In the genomic region with DNA sequence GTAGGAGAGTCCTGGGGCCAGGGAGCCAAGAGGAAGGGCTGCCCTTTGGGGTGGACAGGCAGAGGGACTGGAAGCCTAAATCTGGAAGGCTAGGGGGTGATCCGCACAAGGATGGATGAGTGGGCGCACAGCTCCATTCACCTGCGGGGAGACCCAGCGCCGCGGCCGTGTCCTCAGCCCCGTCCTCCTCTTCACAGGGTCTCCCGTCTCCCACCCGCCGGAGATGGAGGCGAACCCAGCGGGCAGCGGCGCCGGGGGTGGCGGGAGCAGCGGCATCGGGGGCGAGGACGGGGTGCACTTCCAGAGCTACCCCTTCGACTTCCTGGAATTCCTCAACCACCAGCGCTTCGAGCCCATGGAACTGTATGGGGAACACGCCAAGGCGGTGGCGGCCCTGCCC, we compare ENCODE assay signal across 17 cellular contexts.
"Had no signal": no experiment of that assay in that cellular context is flagged by ENCODE, and none has a peak within 500 bp of the region (broad histone marks: within the 10 kb centered on the region; RNA-seq: fewer than 3 reads in every experiment).

No MANE protein-coding gene starts in this region.

- H3K4me1 ChIP-seq: thyroid gland had no signal

- ATAC-seq: esophagus mucosa; heart right ventricle; left lobe of liver; natural killer cell treated with Interleukin-12 subunit alpha and Interleukin-12 subunit beta and Interleukin-15 and Interleukin-18, amount 100 ng/mL, for 72 hours had no signal

- H3K27me3 ChIP-seq: heart right ventricle, suprapubic skin, thyroid gland had no signal

- H3K9me3 ChIP-seq: suprapubic skin, thyroid gland had no signal

- H3K27me3 Mint-ChIP-seq: natural killer cell treated with Interleukin-12 subunit alpha and Interleukin-12 subunit beta and Interleukin-15 and Interleukin-18, amount 100 ng/mL, for 72 hours; type B pancreatic cell had no signal

- H3K9me3 Mint-ChIP-seq: natural killer cell treated with Interleukin-12 subunit alpha and Interleukin-12 subunit beta and Interleukin-15 and Interleukin-18, amount 100 ng/mL, for 72 hours; type B pancreatic cell had no signal

- DNase-seq: cortex of kidney; effector memory CD4-positive, alpha-beta T cell; heart right ventricle; hypothalamus; kidney glomerular epithelial cell; mesenchymal stem cell; midbrain; small intestine; stimulated activated CD4-positive, alpha-beta T cell treated with anti-CD3 and anti-CD28 coated beads, Interleukin-2, amount 100 ng/mL, for 48 hours; stimulated activated naive CD8-positive, alpha-beta T cell treated with anti-CD3 and anti-CD28 coated beads, Interleukin-15, Interleukin-2, amounts not matched to agents 100 U/mL and 50 U/mL, for 24 hours; thyroid gland had no signal

- H3K27ac Mint-ChIP-seq: type B pancreatic cell had no signal

- H3K4me3 Mint-ChIP-seq: natural killer cell treated with Interleukin-12 subunit alpha and Interleukin-12 subunit beta and Interleukin-15 and Interleukin-18, amount 100 ng/mL, for 72 hours; type B pancreatic cell had no signal

- H3K4me3 ChIP-seq: heart right ventricle, lung, suprapubic skin, thyroid gland had no signal

- H3K27ac ChIP-seq: suprapubic skin, thyroid gland had no signal
